Comparison of ENCODE assay signal across 39 cellular contexts in the genomic region with DNA sequence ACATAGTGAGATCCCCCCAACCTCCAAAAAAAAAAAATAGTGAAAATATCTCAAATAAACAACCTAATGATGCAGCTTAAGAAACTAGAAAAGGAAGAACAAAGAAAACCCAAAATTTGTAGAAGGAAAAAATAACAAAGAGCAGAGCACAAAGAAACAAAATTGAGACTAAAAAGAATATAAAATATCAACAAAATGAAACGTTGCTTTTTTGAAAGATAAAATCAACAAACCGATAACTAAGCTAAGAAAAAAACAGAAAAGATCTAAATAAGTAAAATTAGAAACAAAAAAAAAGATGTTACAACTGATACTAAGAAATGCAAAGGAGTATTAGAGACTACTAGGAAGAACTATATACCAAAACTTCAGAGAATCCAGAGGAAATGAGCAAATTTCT.
"Had no signal": no experiment of that assay in that cellular context is flagged by ENCODE, and none has a peak within 500 bp of the region (broad histone marks: within the 10 kb centered on the region; RNA-seq: fewer than 3 reads in every experiment).

No MANE protein-coding gene starts in this region.

- H3K36me3 ChIP-seq: adrenal gland, ascending aorta, brain microvascular endothelial cell, breast epithelium, cardiac muscle cell had no signal

- H3K36me3 Mint-ChIP-seq: activated naive CD4-positive, alpha-beta T cell treated with anti-CD3 and anti-CD28 coated beads, Interleukin-2, amount 10 ng/mL, durations not matched to agents 7 days and 5 days; activated naive CD4-positive, alpha-beta T cell treated with anti-CD3 and anti-CD28 coated beads, Interleukin-2, amount 50 U/mL, for 24 hours; activated naive CD8-positive, alpha-beta T cell; activated naive CD8-positive, alpha-beta T cell treated with anti-CD3 and anti-CD28 coated beads for 36 hours; activated naive CD8-positive, alpha-beta T cell treated with anti-CD3 and anti-CD28 coated beads, Interleukin-2, amount 10 ng/mL, durations not matched to agents 7 days and 5 days; brain had no signal

- H3K27me3 ChIP-seq: adrenal gland, ascending aorta, body of pancreas, brain microvascular endothelial cell, breast epithelium, cardiac muscle cell had no signal

- H3K4me3 ChIP-seq: adrenal gland, ascending aorta, body of pancreas, breast epithelium, cardiac muscle cell had no signal

- H3K27ac Mint-ChIP-seq: activated naive CD4-positive, alpha-beta T cell treated with anti-CD3 and anti-CD28 coated beads for 36 hours; activated naive CD4-positive, alpha-beta T cell treated with anti-CD3 and anti-CD28 coated beads, Interleukin-2, amount 10 ng/mL, durations not matched to agents 7 days and 5 days; activated naive CD4-positive, alpha-beta T cell treated with anti-CD3 and anti-CD28 coated beads, Interleukin-2, amount 50 U/mL, for 24 hours; activated naive CD4-positive, alpha-beta T cell treated with anti-CD3 and anti-CD28 coated beads, Interleukin-2, amount 50 U/mL, for 72 hours; activated naive CD8-positive, alpha-beta T cell; activated naive CD8-positive, alpha-beta T cell treated with anti-CD3 and anti-CD28 coated beads for 36 hours; activated naive CD8-positive, alpha-beta T cell treated with anti-CD3 and anti-CD28 coated beads, Interleukin-2, amount 10 ng/mL, durations not matched to agents 7 days and 5 days; activated naive CD8-positive, alpha-beta T cell treated with anti-CD3 and anti-CD28 coated beads, Interleukin-2, amount 50 U/mL, for 24 hours; activated T-cell treated with anti-CD3 and anti-CD28 coated beads, Interleukin-2, amount 50 U/mL, for 24 hours; activated T-helper 1 cell treated with anti-CD3 and anti-CD28 coated beads, Interleukin-12 subunit alpha, Interleukin-12 subunit beta, Interleukin-2, Interleukin-4 antibody, amounts not matched to agents 30 ng/mL and 10 ng/mL and 1 ng/mL, durations not matched to agents 14 hours and 24 hours and 36 hours; activated T-helper 17 cell treated with anti-CD3 and anti-CD28 coated beads, Interleukin-2, amount 50 U/mL, for 72 hours; activated T-helper 2 cell treated with anti-CD3 and anti-CD28 coated beads, Interferon-gamma antibody, Interleukin-2, Interleukin-4, amounts not matched to agents 10 μg/mL and 5 μg/mL and 100 μg/mL, durations not matched to agents 14 hours and 24 hours and 36 hours; brain had no signal

- H3K27ac ChIP-seq: ascending aorta, body of pancreas, brain microvascular endothelial cell, breast epithelium, cardiac muscle cell had no signal

- FAIRE-seq: astrocyte, bronchial epithelial cell had no signal

- H3K9me3 ChIP-seq: adrenal gland, ascending aorta, body of pancreas, breast epithelium had no signal

- H3K27me3 Mint-ChIP-seq: activated naive CD4-positive, alpha-beta T cell treated with anti-CD3 and anti-CD28 coated beads, Interleukin-2, amount 10 ng/mL, durations not matched to agents 7 days and 5 days; activated naive CD8-positive, alpha-beta T cell treated with anti-CD3 and anti-CD28 coated beads for 36 hours; activated naive CD8-positive, alpha-beta T cell treated with anti-CD3 and anti-CD28 coated beads, Interleukin-2, amount 10 ng/mL, durations not matched to agents 7 days and 5 days; activated naive CD8-positive, alpha-beta T cell treated with anti-CD3 and anti-CD28 coated beads, Interleukin-2, amount 50 U/mL, for 24 hours; activated T-cell treated with anti-CD3 and anti-CD28 coated beads, Interleukin-2, amount 50 U/mL, for 24 hours had no signal

- H3K4me1 Mint-ChIP-seq: activated naive CD4-positive, alpha-beta T cell treated with anti-CD3 and anti-CD28 coated beads, Interleukin-2, amount 10 ng/mL, durations not matched to agents 7 days and 5 days; activated naive CD4-positive, alpha-beta T cell treated with anti-CD3 and anti-CD28 coated beads, Interleukin-2, amount 50 U/mL, for 24 hours; activated naive CD8-positive, alpha-beta T cell treated with anti-CD3 and anti-CD28 coated beads for 36 hours; activated naive CD8-positive, alpha-beta T cell treated with anti-CD3 and anti-CD28 coated beads, Interleukin-2, amount 10 ng/mL, durations not matched to agents 7 days and 5 days; activated naive CD8-positive, alpha-beta T cell treated with anti-CD3 and anti-CD28 coated beads, Interleukin-2, amount 50 U/mL, for 24 hours; activated T-helper 17 cell treated with anti-CD3 and anti-CD28 coated beads, Interleukin-2, amount 50 U/mL, for 72 hours; central memory CD8-positive, alpha-beta T cell had no signal

- H3K4me1 ChIP-seq: adrenal gland, ascending aorta, body of pancreas, breast epithelium had no signal

- H3K4me3 Mint-ChIP-seq: activated naive CD4-positive, alpha-beta T cell treated with anti-CD3 and anti-CD28 coated beads for 36 hours; activated naive CD4-positive, alpha-beta T cell treated with anti-CD3 and anti-CD28 coated beads, Interleukin-2, amount 10 ng/mL, durations not matched to agents 7 days and 5 days; activated naive CD4-positive, alpha-beta T cell treated with anti-CD3 and anti-CD28 coated beads, Interleukin-2, amount 50 U/mL, for 24 hours; activated naive CD8-positive, alpha-beta T cell; activated naive CD8-positive, alpha-beta T cell treated with anti-CD3 and anti-CD28 coated beads for 36 hours; activated naive CD8-positive, alpha-beta T cell treated with anti-CD3 and anti-CD28 coated beads, Interleukin-2, amount 10 ng/mL, durations not matched to agents 7 days and 5 days; activated naive CD8-positive, alpha-beta T cell treated with anti-CD3 and anti-CD28 coated beads, Interleukin-2, amount 50 U/mL, for 24 hours; activated T-cell treated with anti-CD3 and anti-CD28 coated beads, Interleukin-2, amount 50 U/mL, for 24 hours; activated T-cell treated with anti-CD3 and anti-CD28 coated beads, Interleukin-2, amount 50 U/mL, for 4 hours; activated T-helper 1 cell treated with anti-CD3 and anti-CD28 coated beads, Interleukin-12 subunit alpha, Interleukin-12 subunit beta, Interleukin-2, Interleukin-4 antibody, amounts not matched to agents 30 ng/mL and 10 ng/mL and 1 ng/mL, durations not matched to agents 14 hours and 24 hours and 36 hours; activated T-helper 17 cell treated with anti-CD3 and anti-CD28 coated beads, Interleukin-2, amount 50 U/mL, for 72 hours; brain; central memory CD8-positive, alpha-beta T cell had no signal

- DNase-seq: activated effector memory CD4-positive, alpha-beta T cell treated with anti-CD3 and anti-CD28 coated beads, Interleukin-2, amount 50 U/mL, for 16 hours; activated effector memory CD4-positive, alpha-beta T cell treated with Interleukin-2 at 50 U/mL for 16 hours; activated gamma-delta T cell; activated gamma-delta T cell treated with Interleukin-2 at 50 U/mL for 16 hours; activated naive CD4-positive, alpha-beta T cell; activated naive CD4-positive, alpha-beta T cell treated with anti-CD3 and anti-CD28 coated beads for 36 hours; activated naive CD4-positive, alpha-beta T cell treated with anti-CD3 and anti-CD28 coated beads, Interleukin-2, amount 10 ng/mL, durations not matched to agents 7 days and 5 days; activated naive CD4-positive, alpha-beta T cell treated with anti-CD3 and anti-CD28 coated beads, Interleukin-2, amount 50 U/mL, for 16 hours; activated naive CD4-positive, alpha-beta T cell treated with Interleukin-2 at 50 U/mL for 16 hours; activated naive CD8-positive, alpha-beta T cell treated with anti-CD3 and anti-CD28 coated beads for 36 hours; activated naive CD8-positive, alpha-beta T cell treated with anti-CD3 and anti-CD28 coated beads, Interleukin-2, amount 10 ng/mL, durations not matched to agents 7 days and 5 days; activated naive CD8-positive, alpha-beta T cell treated with anti-CD3 and anti-CD28 coated beads, Interleukin-2, amount 50 U/mL, for 24 hours; activated T-cell treated with anti-CD3 and anti-CD28 coated beads for 4 hours; activated T-cell treated with anti-CD3 and anti-CD28 coated beads, Interleukin-2, amount 50 U/mL, for 24 hours; activated T-cell treated with anti-CD3 and anti-CD28 coated beads, Interleukin-2, amount 50 U/mL, for 4 hours; activated T-cell treated with anti-CD3 and anti-CD28 coated beads, Interleukin-2, amount 50 U/mL, for 48 hours; adrenal gland; amniotic stem cell; amygdala; anterior cingulate cortex; aorta; body of pancreas; brain microvascular endothelial cell; caudate nucleus; central memory CD4-positive, alpha-beta T cell; cerebellar nuclear complex had no signal

- ATAC-seq: activated naive CD4-positive, alpha-beta T cell treated with anti-CD3 and anti-CD28 coated beads, Interleukin-2, amount 50 U/mL, for 72 hours; activated naive CD8-positive, alpha-beta T cell treated with anti-CD3 and anti-CD28 coated beads, Interleukin-2, amount 50 U/mL, for 24 hours; activated T-cell treated with anti-CD3 and anti-CD28 coated beads, Interleukin-2, amount 50 U/mL, for 4 hours; activated T-helper 17 cell treated with anti-CD3 and anti-CD28 coated beads, Interleukin-2, amount 50 U/mL, for 72 hours; body of pancreas had no signal

- H3K9me3 Mint-ChIP-seq: activated naive CD4-positive, alpha-beta T cell treated with anti-CD3 and anti-CD28 coated beads, Interleukin-2, amount 50 U/mL, for 24 hours; activated naive CD4-positive, alpha-beta T cell treated with anti-CD3 and anti-CD28 coated beads, Interleukin-2, amount 50 U/mL, for 72 hours; activated naive CD8-positive, alpha-beta T cell treated with anti-CD3 and anti-CD28 coated beads, Interleukin-2, amount 10 ng/mL, durations not matched to agents 7 days and 5 days; activated T-cell treated with anti-CD3 and anti-CD28 coated beads, Interleukin-2, amount 50 U/mL, for 24 hours; activated T-helper 1 cell treated with anti-CD3 and anti-CD28 coated beads, Interleukin-12 subunit alpha, Interleukin-12 subunit beta, Interleukin-2, Interleukin-4 antibody, amounts not matched to agents 30 ng/mL and 10 ng/mL and 1 ng/mL, durations not matched to agents 14 hours and 24 hours and 36 hours; activated T-helper 17 cell treated with anti-CD3 and anti-CD28 coated beads, Interleukin-2, amount 50 U/mL, for 72 hours; activated T-helper 2 cell treated with anti-CD3 and anti-CD28 coated beads, Interferon-gamma antibody, Interleukin-2, Interleukin-4, amounts not matched to agents 10 μg/mL and 5 μg/mL and 100 μg/mL, durations not matched to agents 14 hours and 24 hours and 36 hours; central memory CD8-positive, alpha-beta T cell had no signal
